Comparison of ENCODE assay signal across 1 cellular context in the genomic region with DNA sequence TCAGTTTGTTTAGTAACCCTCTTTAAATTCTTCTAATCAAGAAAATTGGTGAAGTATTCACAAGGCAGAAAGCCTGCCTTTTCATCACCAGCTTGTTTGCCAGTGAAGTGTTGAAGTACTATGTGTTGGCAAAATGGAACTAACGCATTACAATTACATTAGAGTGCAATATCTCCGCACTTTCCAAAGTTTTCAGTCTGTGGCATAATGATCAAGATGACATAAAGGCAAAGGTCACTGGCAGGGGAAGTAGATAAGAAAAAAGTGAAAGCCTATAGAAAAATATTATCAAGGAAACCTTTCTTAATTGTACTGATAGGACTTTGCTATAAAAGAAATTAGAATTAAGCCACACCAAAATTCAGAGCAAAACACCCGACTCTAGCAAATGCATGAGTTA.
TF ChIP-seq lines count a peak whose summit lies in the region.

No MANE protein-coding gene starts in this region.

TF ChIP-seq in A549, 52 proteins besides CTCF, POLR2A, EP300 and RAD21 (continued from another document):
- TF ChIP-seq, protein P1, sequence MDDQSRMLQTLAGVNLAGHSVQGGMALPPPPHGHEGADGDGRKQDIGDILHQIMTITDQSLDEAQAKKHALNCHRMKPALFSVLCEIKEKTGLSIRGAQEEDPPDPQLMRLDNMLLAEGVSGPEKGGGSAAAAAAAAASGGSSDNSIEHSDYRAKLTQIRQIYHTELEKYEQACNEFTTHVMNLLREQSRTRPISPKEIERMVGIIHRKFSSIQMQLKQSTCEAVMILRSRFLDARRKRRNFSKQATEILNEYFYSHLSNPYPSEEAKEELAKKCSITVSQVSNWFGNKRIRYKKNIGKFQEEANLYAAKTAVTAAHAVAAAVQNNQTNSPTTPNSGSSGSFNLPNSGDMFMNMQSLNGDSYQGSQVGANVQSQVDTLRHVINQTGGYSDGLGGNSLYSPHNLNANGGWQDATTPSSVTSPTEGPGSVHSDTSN (IDR thresholded peaks at IDR 0.05): no peak
- TF ChIP-seq FOSL2 (IDR thresholded peaks at IDR 0.05) (no peak), FOSL2 (CRISPR knock-in tag; IDR thresholded peaks at IDR 0.05) (no peak), EHMT2 (IDR thresholded peaks at IDR 0.05; ENCODE audit: low read depth) (no peak), MAFK (IDR thresholded peaks at IDR 0.05; ENCODE audit: partially characterized antibody) (no peak), ESRRA (IDR thresholded peaks at IDR 0.05; ENCODE audit: borderline replicate concordance, low read length) (no peak), POLR2AphosphoS2 (conservative IDR thresholded peaks at IDR 0.05; ENCODE audit: low read length) (no peak)
